Comparison of ENCODE assay signal across 1 cellular context in genomic region chr22:27135582-27135981, GRCh38.
TF ChIP-seq lines count a peak whose summit lies in the region.

No MANE protein-coding gene starts in this region.

TF ChIP-seq in A549, 52 proteins besides CTCF, POLR2A, EP300 and RAD21 (continued from another document):
- TF ChIP-seq MAX (IDR thresholded peaks at IDR 0.05): no peak; the same call in 1 of the 2 replicates
- TF ChIP-seq PHF8 (IDR thresholded peaks at IDR 0.05; ENCODE audit: borderline replicate concordance, low read depth): no peak
- peak; percentile 70 for TF ChIP-seq JUNB (IDR thresholded peaks at IDR 0.05)
- no peak for TF ChIP-seq MAZ (IDR thresholded peaks at IDR 0.05; ENCODE audit: borderline replicate concordance, low read depth, low read length)
- no peak for TF ChIP-seq CBX8 (IDR thresholded peaks at IDR 0.05)
- TF ChIP-seq KDM1A (IDR thresholded peaks at IDR 0.05; ENCODE audit: low read depth): no peak
- TF ChIP-seq RCOR1 (IDR thresholded peaks at IDR 0.05; ENCODE audit: low read depth, low read length): no peak
- no peak for TF ChIP-seq NFE2L2 (conservative IDR thresholded peaks at IDR 0.05; ENCODE audit: low read length)
- TF ChIP-seq CEBPB (IDR thresholded peaks at IDR 0.05): no peak
- TF ChIP-seq NPAS2 (CRISPR knock-in tag; IDR thresholded peaks at IDR 0.05; ENCODE audit: borderline replicate concordance): no peak
- TF ChIP-seq TFCP2L1 (CRISPR knock-in tag; IDR thresholded peaks at IDR 0.05): no peak
- no peak for TF ChIP-seq ZSCAN20 (CRISPR knock-in tag; IDR thresholded peaks at IDR 0.05)
- no peak for TF ChIP-seq TP53 (CRISPR knock-in tag; IDR thresholded peaks at IDR 0.05)
- TF ChIP-seq ELK1 (IDR thresholded peaks at IDR 0.05; ENCODE audit: low read depth, low read length): no peak
- no peak for TF ChIP-seq RARB (CRISPR knock-in tag; IDR thresholded peaks at IDR 0.05)
- TF ChIP-seq HOXB5 (CRISPR knock-in tag; IDR thresholded peaks at IDR 0.05): no peak
- TF ChIP-seq FOSL2 (IDR thresholded peaks at IDR 0.05): peak; percentile 40; the same call in 1 of the 2 replicates
- peak; percentile 65 for TF ChIP-seq FOSL2 (CRISPR knock-in tag; IDR thresholded peaks at IDR 0.05)
- no peak for TF ChIP-seq NR3C1 (IDR thresholded peaks at IDR 0.05)
- TF ChIP-seq KDM5A (IDR thresholded peaks at IDR 0.05): no peak
- TF ChIP-seq FOSB (CRISPR knock-in tag; IDR thresholded peaks at IDR 0.05): no peak
- no peak for TF ChIP-seq MYC (IDR thresholded peaks at IDR 0.05; ENCODE audit: borderline replicate concordance, low read length)
- no peak for TF ChIP-seq MAFK (IDR thresholded peaks at IDR 0.05; ENCODE audit: partially characterized antibody)
- no peak for TF ChIP-seq ZNF302 (CRISPR knock-in tag; IDR thresholded peaks at IDR 0.05)
- TF ChIP-seq SMC3 (IDR thresholded peaks at IDR 0.05): peak; percentile 28; the same call in 2 of the 3 replicates
- peak; percentile 85; the same call in 1 of the 2 replicates for TF ChIP-seq GATA3 (IDR thresholded peaks at IDR 0.05; ENCODE audit: borderline replicate concordance)
- no peak for TF ChIP-seq HOXA7 (CRISPR knock-in tag; IDR thresholded peaks at IDR 0.05)
- no peak for TF ChIP-seq PBX3 (IDR thresholded peaks at IDR 0.05)
- TF ChIP-seq CBX2 (IDR thresholded peaks at IDR 0.05; ENCODE audit: borderline replicate concordance, low read depth): no peak
- TF ChIP-seq JUN (IDR thresholded peaks at IDR 0.05): peak in 1 of 2 experiments; percentile 48; a peak in 3 of 5 replicates
- TF ChIP-seq SREBF2 (IDR thresholded peaks at IDR 0.05): no peak
TF ChIP-seq in A549: peak in this region for 7.
